In the genomic region with DNA sequence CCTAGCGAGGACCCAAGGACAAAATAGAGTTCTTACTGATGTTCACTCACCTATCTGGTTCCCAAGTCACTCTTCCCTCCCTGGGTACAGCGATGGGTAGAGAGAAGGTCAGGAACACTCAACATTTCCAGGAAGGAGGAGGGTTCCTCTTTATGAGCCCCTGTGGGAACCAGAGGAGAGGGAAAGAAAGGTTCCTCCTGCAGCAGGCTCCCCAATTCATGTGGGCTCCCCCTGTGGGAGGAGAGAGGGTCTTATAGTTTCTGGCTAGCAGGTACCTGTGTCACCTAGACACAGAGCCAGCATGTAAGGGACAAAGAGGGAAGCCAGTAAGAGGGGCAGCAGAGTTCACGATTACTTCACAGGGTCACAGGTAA, we compare ENCODE assay signal across 1 cellular context.
A peak's percentile ranks its signal among the peaks of the same experiment; 100 is the strongest.
TF ChIP-seq lines count a peak whose summit lies in the region.

No MANE protein-coding gene starts in this region.

TF ChIP-seq in K562, 482 proteins besides CTCF, POLR2A, EP300 and RAD21 (continued from another document and continues in another):
- 0 out of 2 replicates have a peak, but pooled peaks have one; percentile 13 for TF ChIP-seq NFE2 (IDR thresholded peaks at IDR 0.05; ENCODE audit: low read depth)
- peak; percentile 27; the same call in 1 of the 2 replicates for TF ChIP-seq DMBX1 (CRISPR knock-in tag; IDR thresholded peaks at IDR 0.05; ENCODE audit: borderline replicate concordance)
- TF ChIP-seq, protein P1, sequence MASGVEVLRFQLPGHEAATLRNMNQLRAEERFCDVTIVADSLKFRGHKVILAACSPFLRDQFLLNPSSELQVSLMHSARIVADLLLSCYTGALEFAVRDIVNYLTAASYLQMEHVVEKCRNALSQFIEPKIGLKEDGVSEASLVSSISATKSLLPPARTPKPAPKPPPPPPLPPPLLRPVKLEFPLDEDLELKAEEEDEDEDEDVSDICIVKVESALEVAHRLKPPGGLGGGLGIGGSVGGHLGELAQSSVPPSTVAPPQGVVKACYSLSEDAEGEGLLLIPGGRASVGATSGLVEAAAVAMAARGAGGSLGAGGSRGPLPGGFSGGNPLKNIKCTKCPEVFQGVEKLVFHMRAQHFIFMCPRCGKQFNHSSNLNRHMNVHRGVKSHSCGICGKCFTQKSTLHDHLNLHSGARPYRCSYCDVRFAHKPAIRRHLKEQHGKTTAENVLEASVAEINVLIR (CRISPR knock-in tag; IDR thresholded peaks at IDR 0.05), result no peak
- no peak for TF ChIP-seq ZNF507 (tag; conservative IDR thresholded peaks at IDR 0.05)
- peak; percentile 67 for TF ChIP-seq FOSL1 (tag; conservative IDR thresholded peaks at IDR 0.05)
- peak; percentile 45; the same call in 1 of the 2 replicates for TF ChIP-seq ZBTB7A (IDR thresholded peaks at IDR 0.05; ENCODE audit: borderline replicate concordance, control insufficient read depth, low read depth, low read length)
- no peak for TF ChIP-seq ZHX1 (conservative IDR thresholded peaks at IDR 0.05; ENCODE audit: low read length)
- peak; percentile 49; the same call in 1 of the 2 replicates for TF ChIP-seq C11orf30 (IDR thresholded peaks at IDR 0.05; ENCODE audit: low read depth)
- peak; percentile 89 for TF ChIP-seq NCOA1 (IDR thresholded peaks at IDR 0.05; ENCODE audit: low read depth)
- TF ChIP-seq EHMT2 (IDR thresholded peaks at IDR 0.05), result peak; percentile 76; the same call in 1 of the 2 replicates
- TF ChIP-seq BRD9 (IDR thresholded peaks at IDR 0.05; ENCODE audit: low read depth, partially characterized antibody), result no peak
- no peak for TF ChIP-seq KAT7 (CRISPR knock-in tag; IDR thresholded peaks at IDR 0.05; ENCODE audit: borderline replicate concordance)
- TF ChIP-seq, protein P2, sequence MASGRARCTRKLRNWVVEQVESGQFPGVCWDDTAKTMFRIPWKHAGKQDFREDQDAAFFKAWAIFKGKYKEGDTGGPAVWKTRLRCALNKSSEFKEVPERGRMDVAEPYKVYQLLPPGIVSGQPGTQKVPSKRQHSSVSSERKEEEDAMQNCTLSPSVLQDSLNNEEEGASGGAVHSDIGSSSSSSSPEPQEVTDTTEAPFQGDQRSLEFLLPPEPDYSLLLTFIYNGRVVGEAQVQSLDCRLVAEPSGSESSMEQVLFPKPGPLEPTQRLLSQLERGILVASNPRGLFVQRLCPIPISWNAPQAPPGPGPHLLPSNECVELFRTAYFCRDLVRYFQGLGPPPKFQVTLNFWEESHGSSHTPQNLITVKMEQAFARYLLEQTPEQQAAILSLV (tag; IDR thresholded peaks at IDR 0.05), result no peak
- TF ChIP-seq JUND (IDR thresholded peaks at IDR 0.05; ENCODE audit: borderline replicate concordance, low read depth, low read length), result peak; percentile 63
- TF ChIP-seq JUND (tag; IDR thresholded peaks at IDR 0.05; ENCODE audit: borderline replicate concordance, low read depth, low read length), result 0 out of 3 replicates have a peak, but pooled peaks have one; percentile 56
- no peak for TF ChIP-seq ZNF384 (IDR thresholded peaks at IDR 0.05; ENCODE audit: low read depth, low read length)
- TF ChIP-seq KAT2B (IDR thresholded peaks at IDR 0.05; ENCODE audit: low read depth, low read length), result no peak
- peak; percentile 31; the same call in 1 of the 2 replicates for TF ChIP-seq STAT5A (IDR thresholded peaks at IDR 0.05; ENCODE audit: borderline replicate concordance, low read length)
- TF ChIP-seq MTA3 (IDR thresholded peaks at IDR 0.05; ENCODE audit: borderline replicate concordance), result peak; percentile 39; the same call in 1 of the 2 replicates
- TF ChIP-seq ZNF274 (IDR thresholded peaks at IDR 0.05; ENCODE audit: borderline replicate concordance, low read depth, low read length), result no peak
- TF ChIP-seq SMAD3 (CRISPR knock-in tag; conservative IDR thresholded peaks at IDR 0.05), result no peak
- TF ChIP-seq ELF2 (CRISPR knock-in tag; IDR thresholded peaks at IDR 0.05), result peak; percentile 56; the same call in 1 of the 2 replicates
- TF ChIP-seq, protein P3, sequence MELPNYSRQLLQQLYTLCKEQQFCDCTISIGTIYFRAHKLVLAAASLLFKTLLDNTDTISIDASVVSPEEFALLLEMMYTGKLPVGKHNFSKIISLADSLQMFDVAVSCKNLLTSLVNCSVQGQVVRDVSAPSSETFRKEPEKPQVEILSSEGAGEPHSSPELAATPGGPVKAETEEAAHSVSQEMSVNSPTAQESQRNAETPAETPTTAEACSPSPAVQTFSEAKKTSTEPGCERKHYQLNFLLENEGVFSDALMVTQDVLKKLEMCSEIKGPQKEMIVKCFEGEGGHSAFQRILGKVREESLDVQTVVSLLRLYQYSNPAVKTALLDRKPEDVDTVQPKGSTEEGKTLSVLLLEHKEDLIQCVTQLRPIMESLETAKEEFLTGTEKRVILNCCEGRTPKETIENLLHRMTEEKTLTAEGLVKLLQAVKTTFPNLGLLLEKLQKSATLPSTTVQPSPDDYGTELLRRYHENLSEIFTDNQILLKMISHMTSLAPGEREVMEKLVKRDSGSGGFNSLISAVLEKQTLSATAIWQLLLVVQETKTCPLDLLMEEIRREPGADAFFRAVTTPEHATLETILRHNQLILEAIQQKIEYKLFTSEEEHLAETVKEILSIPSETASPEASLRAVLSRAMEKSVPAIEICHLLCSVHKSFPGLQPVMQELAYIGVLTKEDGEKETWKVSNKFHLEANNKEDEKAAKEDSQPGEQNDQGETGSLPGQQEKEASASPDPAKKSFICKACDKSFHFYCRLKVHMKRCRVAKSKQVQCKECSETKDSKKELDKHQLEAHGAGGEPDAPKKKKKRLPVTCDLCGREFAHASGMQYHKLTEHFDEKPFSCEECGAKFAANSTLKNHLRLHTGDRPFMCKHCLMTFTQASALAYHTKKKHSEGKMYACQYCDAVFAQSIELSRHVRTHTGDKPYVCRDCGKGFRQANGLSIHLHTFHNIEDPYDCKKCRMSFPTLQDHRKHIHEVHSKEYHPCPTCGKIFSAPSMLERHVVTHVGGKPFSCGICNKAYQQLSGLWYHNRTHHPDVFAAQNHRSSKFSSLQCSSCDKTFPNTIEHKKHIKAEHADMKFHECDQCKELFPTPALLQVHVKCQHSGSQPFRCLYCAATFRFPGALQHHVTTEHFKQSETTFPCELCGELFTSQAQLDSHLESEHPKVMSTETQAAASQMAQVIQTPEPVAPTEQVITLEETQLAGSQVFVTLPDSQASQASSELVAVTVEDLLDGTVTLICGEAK (IDR thresholded peaks at IDR 0.05), result peak; percentile 90
- TF ChIP-seq, protein P3 (CRISPR knock-in tag; IDR thresholded peaks at IDR 0.05), result no peak
- TF ChIP-seq CTCFL (IDR thresholded peaks at IDR 0.05; ENCODE audit: borderline replicate concordance, insufficient read depth, low read depth, low read length, poor library complexity, severe bottlenecking), result peak; percentile 77
- TF ChIP-seq PHF20 (IDR thresholded peaks at IDR 0.05; ENCODE audit: partially characterized antibody), result peak; percentile 57
- TF ChIP-seq GABPB1 (CRISPR knock-in tag; IDR thresholded peaks at IDR 0.05), result peak; percentile 93
- TF ChIP-seq CSDE1 (IDR thresholded peaks at IDR 0.05), result no peak
- TF ChIP-seq SPI1 (IDR thresholded peaks at IDR 0.05; ENCODE audit: borderline replicate concordance, low read depth, low read length), result peak; percentile 68
- TF ChIP-seq MAZ (CRISPR knock-in tag; conservative IDR thresholded peaks at IDR 0.05 in 1 of 2, IDR thresholded peaks at IDR 0.05 in 1 of 2), result peak in 1 of 2 experiments; percentile 54; a peak in 1 of 4 replicates
- TF ChIP-seq ESRRA (IDR thresholded peaks at IDR 0.05; ENCODE audit: borderline replicate concordance, low read depth), result peak; percentile 81
- TF ChIP-seq ZEB2 (IDR thresholded peaks at IDR 0.05), result peak; percentile 83
- peak; percentile 33; the same call in 1 of the 2 replicates for TF ChIP-seq ELF1 (tag; IDR thresholded peaks at IDR 0.05)
- no peak for TF ChIP-seq CREBBP (IDR thresholded peaks at IDR 0.05; ENCODE audit: low read depth, low read length)
- peak; percentile 29; the same call in 1 of the 2 replicates for TF ChIP-seq ATF7 (IDR thresholded peaks at IDR 0.05)
- peak; percentile 27; the same call in 1 of the 2 replicates for TF ChIP-seq PHF8 (IDR thresholded peaks at IDR 0.05; ENCODE audit: borderline replicate concordance, low read length)
- TF ChIP-seq NR2C1 (IDR thresholded peaks at IDR 0.05), result no peak
- peak; percentile 57 for TF ChIP-seq NR2C1 (tag; IDR thresholded peaks at IDR 0.05)
- TF ChIP-seq ZNF766 (CRISPR knock-in tag; conservative IDR thresholded peaks at IDR 0.05), result 0 out of 2 replicates have a peak, but pooled peaks have one; percentile 36
- TF ChIP-seq, protein P4, sequence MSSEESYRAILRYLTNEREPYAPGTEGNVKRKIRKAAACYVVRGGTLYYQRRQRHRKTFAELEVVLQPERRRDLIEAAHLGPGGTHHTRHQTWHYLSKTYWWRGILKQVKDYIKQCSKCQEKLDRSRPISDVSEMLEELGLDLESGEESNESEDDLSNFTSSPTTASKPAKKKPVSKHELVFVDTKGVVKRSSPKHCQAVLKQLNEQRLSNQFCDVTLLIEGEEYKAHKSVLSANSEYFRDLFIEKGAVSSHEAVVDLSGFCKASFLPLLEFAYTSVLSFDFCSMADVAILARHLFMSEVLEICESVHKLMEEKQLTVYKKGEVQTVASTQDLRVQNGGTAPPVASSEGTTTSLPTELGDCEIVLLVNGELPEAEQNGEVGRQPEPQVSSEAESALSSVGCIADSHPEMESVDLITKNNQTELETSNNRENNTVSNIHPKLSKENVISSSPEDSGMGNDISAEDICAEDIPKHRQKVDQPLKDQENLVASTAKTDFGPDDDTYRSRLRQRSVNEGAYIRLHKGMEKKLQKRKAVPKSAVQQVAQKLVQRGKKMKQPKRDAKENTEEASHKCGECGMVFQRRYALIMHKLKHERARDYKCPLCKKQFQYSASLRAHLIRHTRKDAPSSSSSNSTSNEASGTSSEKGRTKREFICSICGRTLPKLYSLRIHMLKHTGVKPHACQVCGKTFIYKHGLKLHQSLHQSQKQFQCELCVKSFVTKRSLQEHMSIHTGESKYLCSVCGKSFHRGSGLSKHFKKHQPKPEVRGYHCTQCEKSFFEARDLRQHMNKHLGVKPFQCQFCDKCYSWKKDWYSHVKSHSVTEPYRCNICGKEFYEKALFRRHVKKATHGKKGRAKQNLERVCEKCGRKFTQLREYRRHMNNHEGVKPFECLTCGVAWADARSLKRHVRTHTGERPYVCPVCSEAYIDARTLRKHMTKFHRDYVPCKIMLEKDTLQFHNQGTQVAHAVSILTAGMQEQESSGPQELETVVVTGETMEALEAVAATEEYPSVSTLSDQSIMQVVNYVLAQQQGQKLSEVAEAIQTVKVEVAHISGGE (CRISPR knock-in tag; IDR thresholded peaks at IDR 0.05), result peak in 2 of 3 experiments; percentile 87 to 98; a peak in 4 of 6 replicates
- peak; percentile 45 for TF ChIP-seq TAF1 (IDR thresholded peaks at IDR 0.05; ENCODE audit: control insufficient read depth, extremely low read depth, insufficient read depth, low read length, severe bottlenecking)
